ENCODE assay signal across 9 cellular contexts in the genomic region with DNA sequence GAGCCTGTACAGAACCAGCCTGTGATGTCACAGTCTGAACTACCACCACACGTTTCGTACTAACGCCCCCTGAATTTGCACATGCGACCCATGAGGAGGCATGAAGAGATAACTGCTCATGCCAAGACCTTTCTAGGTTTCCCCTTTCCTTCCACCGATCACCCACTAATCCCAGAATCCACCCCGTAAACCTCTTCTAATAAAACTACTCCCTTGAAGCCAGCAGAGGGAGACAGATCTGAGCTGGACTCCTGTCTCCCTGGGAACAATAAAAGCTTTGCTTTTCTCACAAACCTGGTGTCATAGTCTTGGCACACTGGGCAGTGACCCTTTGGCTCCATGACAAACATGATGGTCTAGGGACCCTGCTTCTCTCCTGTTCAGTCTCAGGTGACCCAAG.
DNase-seq lines count a peak whose midpoint lies in the region; ATAC-seq, FAIRE-seq and TF ChIP-seq lines count a peak whose summit lies in the region.
"Had no signal": no experiment of that assay in that cellular context is flagged by ENCODE, and none has a peak within 500 bp of the region (broad histone marks: within the 10 kb centered on the region; RNA-seq: fewer than 3 reads in every experiment).

No MANE protein-coding gene starts in this region.

- no peak for DNase-seq in CD8-positive, alpha-beta memory T cell
- DNase-seq in HFF-Myc (ENCODE audit: extremely low read depth, low read depth) (no peak), T-helper 17 cell (no peak), keratinocyte (ENCODE audit: low read depth, low spot score) (no peak), NCI-H510A (lab: John Stamatoyannopoulos, UW) (no peak), NCI-H187 treated with DMSO at 0.1 percent for 48 hours (lab: John Stamatoyannopoulos, UW) (no peak)
- DNase-seq: occipital lobe had no signal

- no peaks in the 10 kb centered on the region for H4K20me1 ChIP-seq in keratinocyte (ENCODE audit: control insufficient read depth, extremely low read depth, insufficient read depth, low read length)

- H3K27me3 ChIP-seq in CD8-positive, alpha-beta memory T cell (ENCODE audit: insufficient read depth, low read length, poor library complexity, severe bottlenecking) = no peaks in the 10 kb centered on the region
- H3K27me3 ChIP-seq in keratinocyte (ENCODE audit: control insufficient read depth, extremely low read depth, insufficient read depth, low read length) = peaks cover 8% of the 10 kb centered on the region

- no peaks in the 10 kb centered on the region for H3K79me2 ChIP-seq in keratinocyte (ENCODE audit: control insufficient read depth, insufficient read depth, low read length)

- peaks cover 20% of the 10 kb centered on the region in 2 donors for H3K27me3 Mint-ChIP-seq in CD8-positive, alpha-beta memory T cell
- H3K27me3 Mint-ChIP-seq in T-helper 17 cell = peaks cover 29% of the 10 kb centered on the region

- H2AFZ ChIP-seq in keratinocyte (ENCODE audit: control insufficient read depth, low read length) = no peak overlapping the region

- H3K9me3 ChIP-seq in CD8-positive, alpha-beta memory T cell (ENCODE audit: low read length) = no peaks in the 10 kb centered on the region
- H3K9me3 ChIP-seq in T-helper 17 cell (ENCODE audit: control insufficient read depth, low read length, poor library complexity, severe bottlenecking) (no peaks in the 10 kb centered on the region), keratinocyte (ENCODE audit: control insufficient read depth, low read depth, low read length) (no peaks in the 10 kb centered on the region)

- H3K36me3 Mint-ChIP-seq in CD8-positive, alpha-beta memory T cell = no peaks in the 10 kb centered on the region
- no peaks in the 10 kb centered on the region for H3K36me3 Mint-ChIP-seq in T-helper 17 cell (ENCODE audit: low read depth)

- no peaks in the 10 kb centered on the region for H3K36me3 ChIP-seq in CD8-positive, alpha-beta memory T cell (ENCODE audit: insufficient read depth, low read length)
- H3K36me3 ChIP-seq in keratinocyte (ENCODE audit: control insufficient read depth in 2 of 2, extremely low read depth in 1 of 2, insufficient read depth in 2 of 2, low read length in 2 of 2) = no peaks in the 10 kb centered on the region

- H3K4me2 ChIP-seq in keratinocyte (ENCODE audit: control insufficient read depth, extremely low read depth, insufficient read depth, low read depth, low read length) = no peak overlapping the region

- ATAC-seq in T-helper 17 cell (no peak), HG03565 (IDR thresholded peaks at IDR 0.05; ENCODE audit: unreplicated experiment) (no peak)

- H3K27ac ChIP-seq in CD8-positive, alpha-beta memory T cell (ENCODE audit: low read depth, low read length) = no peak overlapping the region
- no peak overlapping the region for H3K27ac ChIP-seq in keratinocyte (ENCODE audit: control insufficient read depth, insufficient read depth, low read length)

- CTCF ChIA-PET in CD8-positive, alpha-beta memory T cell (lab: Charles Lee) = interaction anchor here (5.8 kb wide), 1 partner anchor 11 kb away, joined by 29 read pairs; no protein-coding TSS in a partner anchor

- H3K4me1 Mint-ChIP-seq in CD8-positive, alpha-beta memory T cell = peaks cover 20 to 23% (median 22%) of the 10 kb centered on the region in 3 donors
- H3K4me1 Mint-ChIP-seq in T-helper 17 cell = peaks cover 22% of the 10 kb centered on the region

- H3K4me1 ChIP-seq in CD8-positive, alpha-beta memory T cell (ENCODE audit: insufficient read depth, low read length) = peaks cover 13% of the 10 kb centered on the region
- H3K4me1 ChIP-seq in keratinocyte (ENCODE audit: control insufficient read depth, extremely low read depth, insufficient read depth, low read length) = peaks cover 9% of the 10 kb centered on the region

- no peaks in the 10 kb centered on the region for H3K9me1 ChIP-seq in keratinocyte (ENCODE audit: control insufficient read depth, extremely low read depth, insufficient read depth, low read length)

- peak overlapping the region in 7 of 8 donors; percentile 3 to 92 (median 18) for H3K27ac Mint-ChIP-seq in CD8-positive, alpha-beta memory T cell
- peak overlapping the region; percentile 96 for H3K27ac Mint-ChIP-seq in T-helper 17 cell

- dilution Hi-C loops in keratinocyte (cut with MboI; ENCODE audit: extremely low pct_ligation_motif_present, low sequenced_read_pairs) = loop anchor here (10.0 kb wide), 1 partner anchor 299 kb away; no protein-coding TSS in a partner anchor

- no peak overlapping the region for H3K9ac ChIP-seq in keratinocyte (ENCODE audit: control insufficient read depth, extremely low read depth, insufficient read depth, low read length)

- POLR2A ChIA-PET in CD8-positive, alpha-beta memory T cell (lab: Charles Lee) = no interaction called here

- TF ChIP-seq CTCF in HFF-Myc (IDR thresholded peaks at IDR 0.05; ENCODE audit: low read depth, low read length, missing control alignments) (peak; percentile 51), keratinocyte (optimal IDR thresholded peaks at IDR 0.05 in 1 of 3, IDR thresholded peaks at IDR 0.05 in 1 of 3, conservative IDR thresholded peaks at IDR 0.05 in 1 of 3; ENCODE audit: extremely low read depth in 1 of 3, insufficient read depth in 2 of 3, low read length in 3 of 3) (peak; percentile 27 to 53 (median 51))

- peak overlapping the region in 2 of 7 donors; percentile 1 to 7 for H3K4me3 Mint-ChIP-seq in CD8-positive, alpha-beta memory T cell
- peak overlapping the region; percentile 41 for H3K4me3 Mint-ChIP-seq in T-helper 17 cell

- no peak for FAIRE-seq in keratinocyte (lab: Jason Lieb, UNC)
- FAIRE-seq: HTR-8/SVneo had no signal

- no peak overlapping the region for H3K4me3 ChIP-seq in CD8-positive, alpha-beta memory T cell (ENCODE audit: low read length)
- no peak overlapping the region for H3K4me3 ChIP-seq in HFF-Myc (replicated peaks; ENCODE audit: low read depth, low read length)
- no peak overlapping the region for H3K4me3 ChIP-seq in keratinocyte (ENCODE audit: control insufficient read depth in 2 of 3, extremely low read depth in 1 of 3, insufficient read depth in 2 of 3, low read depth in 1 of 3, low read length in 3 of 3)

- no peaks in the 10 kb centered on the region for H3K9me3 Mint-ChIP-seq in CD8-positive, alpha-beta memory T cell
